Comparison of ENCODE assay signal across 1 cellular context in the genomic region with DNA sequence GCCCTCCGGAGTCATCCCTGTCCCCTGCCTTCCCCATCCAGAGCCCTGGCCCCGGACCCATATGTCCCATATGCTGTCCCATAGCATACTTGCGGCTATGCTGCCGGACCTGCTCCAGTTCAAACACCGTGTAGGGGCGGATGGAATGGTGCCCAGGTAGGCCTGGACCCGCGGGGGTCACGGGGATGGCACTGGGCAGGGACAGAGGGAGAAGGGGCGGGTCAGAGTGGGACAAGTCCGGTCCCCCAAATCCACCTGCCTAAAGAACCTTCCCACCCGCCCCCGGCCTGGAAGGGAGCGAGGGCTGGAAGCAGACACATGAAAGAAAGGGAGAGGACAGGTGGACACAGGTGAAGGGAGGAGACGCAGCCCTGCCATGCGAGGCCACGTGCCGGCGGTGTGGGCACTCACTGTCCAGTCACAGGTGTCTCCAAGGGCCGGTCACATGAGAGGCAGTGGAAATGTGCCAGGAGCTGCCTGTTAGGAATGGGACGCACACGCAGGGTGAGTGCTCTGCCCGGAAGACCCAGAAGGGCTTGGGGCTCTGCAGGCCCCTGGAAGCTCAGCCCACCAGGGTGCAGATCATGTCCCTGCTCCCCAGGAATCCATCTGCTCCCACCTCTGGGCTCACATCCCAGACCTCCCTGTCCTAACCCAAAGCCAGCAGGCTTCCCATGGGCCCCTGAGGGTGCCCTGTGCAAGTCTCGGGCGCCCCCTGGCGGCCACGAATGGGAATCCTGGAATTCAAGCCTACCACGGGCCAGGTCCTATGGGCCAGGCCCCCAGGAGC.
TF ChIP-seq lines count a peak whose summit lies in the region.

No MANE protein-coding gene starts in this region.

TF ChIP-seq in HepG2, 621 proteins besides CTCF, POLR2A, EP300 and RAD21 (continues in another document):
- TF ChIP-seq RBFOX2 (IDR thresholded peaks at IDR 0.05; ENCODE audit: low read depth, low read length) = no peak
- no peak for TF ChIP-seq NCOA5 (CRISPR knock-in tag; IDR thresholded peaks at IDR 0.05)
- no peak for TF ChIP-seq SETDB1 (CRISPR knock-in tag; IDR thresholded peaks at IDR 0.05; ENCODE audit: borderline replicate concordance)
- 0 out of 2 replicates have a peak, but pooled peaks have one; percentile 17 for TF ChIP-seq ISL2 (CRISPR knock-in tag; IDR thresholded peaks at IDR 0.05)
- TF ChIP-seq MXD3 (CRISPR knock-in tag; IDR thresholded peaks at IDR 0.05) = 0 out of 2 replicates have a peak, but pooled peaks have one; percentile 26
- no peak for TF ChIP-seq SMARCC2 (IDR thresholded peaks at IDR 0.05)
- no peak for TF ChIP-seq CEBPB (IDR thresholded peaks at IDR 0.05; ENCODE audit: borderline replicate concordance, low read depth, low read length)
- TF ChIP-seq KAT8 (CRISPR knock-in tag; IDR thresholded peaks at IDR 0.05) = no peak
- TF ChIP-seq ZNF775 (CRISPR knock-in tag; IDR thresholded peaks at IDR 0.05; ENCODE audit: borderline replicate concordance) = no peak
- no peak for TF ChIP-seq ELK4 (CRISPR knock-in tag; IDR thresholded peaks at IDR 0.05; ENCODE audit: borderline replicate concordance)
- no peak for TF ChIP-seq ZNF558 (CRISPR knock-in tag; IDR thresholded peaks at IDR 0.05; ENCODE audit: borderline replicate concordance)
- TF ChIP-seq POLR2AphosphoS5 (IDR thresholded peaks at IDR 0.05; ENCODE audit: low read depth, low read length) = no peak
- TF ChIP-seq RXRA (CRISPR knock-in tag; IDR thresholded peaks at IDR 0.05) = peak; percentile 25; the same call in 1 of the 2 replicates
- TF ChIP-seq, protein P1, sequence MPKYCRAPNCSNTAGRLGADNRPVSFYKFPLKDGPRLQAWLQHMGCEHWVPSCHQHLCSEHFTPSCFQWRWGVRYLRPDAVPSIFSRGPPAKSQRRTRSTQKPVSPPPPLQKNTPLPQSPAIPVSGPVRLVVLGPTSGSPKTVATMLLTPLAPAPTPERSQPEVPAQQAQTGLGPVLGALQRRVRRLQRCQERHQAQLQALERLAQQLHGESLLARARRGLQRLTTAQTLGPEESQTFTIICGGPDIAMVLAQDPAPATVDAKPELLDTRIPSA (CRISPR knock-in tag; IDR thresholded peaks at IDR 0.05; ENCODE audit: borderline replicate concordance) = no peak
- TF ChIP-seq RELA (CRISPR knock-in tag; IDR thresholded peaks at IDR 0.05) = 0 out of 2 replicates have a peak, but pooled peaks have one; percentile 41
- no peak for TF ChIP-seq NR3C1 (CRISPR knock-in tag; IDR thresholded peaks at IDR 0.05)
- TF ChIP-seq MYPOP (CRISPR knock-in tag; IDR thresholded peaks at IDR 0.05) = no peak
- no peak for TF ChIP-seq ZNF235 (CRISPR knock-in tag; IDR thresholded peaks at IDR 0.05; ENCODE audit: borderline replicate concordance)
- TF ChIP-seq ZNF891 (CRISPR knock-in tag; IDR thresholded peaks at IDR 0.05) = no peak
- TF ChIP-seq ZNF607 (CRISPR knock-in tag; IDR thresholded peaks at IDR 0.05; ENCODE audit: borderline replicate concordance) = no peak
- no peak for TF ChIP-seq MZF1 (CRISPR knock-in tag; IDR thresholded peaks at IDR 0.05; ENCODE audit: borderline replicate concordance)
- TF ChIP-seq POLR2G (IDR thresholded peaks at IDR 0.05; ENCODE audit: low read depth, low read length) = no peak
- no peak for TF ChIP-seq ZNF616 (CRISPR knock-in tag; IDR thresholded peaks at IDR 0.05; ENCODE audit: low read depth)
- TF ChIP-seq ZNF329 (CRISPR knock-in tag; IDR thresholded peaks at IDR 0.05; ENCODE audit: low read depth) = no peak
- TF ChIP-seq ZNF431 (CRISPR knock-in tag; IDR thresholded peaks at IDR 0.05; ENCODE audit: borderline replicate concordance, low read depth) = no peak
- no peak for TF ChIP-seq NFYB (CRISPR knock-in tag; IDR thresholded peaks at IDR 0.05)
- TF ChIP-seq XRCC5 (optimal IDR thresholded peaks at IDR 0.05; ENCODE audit: low read length) = peak; percentile 72
- TF ChIP-seq ZNF3 (CRISPR knock-in tag; IDR thresholded peaks at IDR 0.05) = no peak
- TF ChIP-seq, protein P2, sequence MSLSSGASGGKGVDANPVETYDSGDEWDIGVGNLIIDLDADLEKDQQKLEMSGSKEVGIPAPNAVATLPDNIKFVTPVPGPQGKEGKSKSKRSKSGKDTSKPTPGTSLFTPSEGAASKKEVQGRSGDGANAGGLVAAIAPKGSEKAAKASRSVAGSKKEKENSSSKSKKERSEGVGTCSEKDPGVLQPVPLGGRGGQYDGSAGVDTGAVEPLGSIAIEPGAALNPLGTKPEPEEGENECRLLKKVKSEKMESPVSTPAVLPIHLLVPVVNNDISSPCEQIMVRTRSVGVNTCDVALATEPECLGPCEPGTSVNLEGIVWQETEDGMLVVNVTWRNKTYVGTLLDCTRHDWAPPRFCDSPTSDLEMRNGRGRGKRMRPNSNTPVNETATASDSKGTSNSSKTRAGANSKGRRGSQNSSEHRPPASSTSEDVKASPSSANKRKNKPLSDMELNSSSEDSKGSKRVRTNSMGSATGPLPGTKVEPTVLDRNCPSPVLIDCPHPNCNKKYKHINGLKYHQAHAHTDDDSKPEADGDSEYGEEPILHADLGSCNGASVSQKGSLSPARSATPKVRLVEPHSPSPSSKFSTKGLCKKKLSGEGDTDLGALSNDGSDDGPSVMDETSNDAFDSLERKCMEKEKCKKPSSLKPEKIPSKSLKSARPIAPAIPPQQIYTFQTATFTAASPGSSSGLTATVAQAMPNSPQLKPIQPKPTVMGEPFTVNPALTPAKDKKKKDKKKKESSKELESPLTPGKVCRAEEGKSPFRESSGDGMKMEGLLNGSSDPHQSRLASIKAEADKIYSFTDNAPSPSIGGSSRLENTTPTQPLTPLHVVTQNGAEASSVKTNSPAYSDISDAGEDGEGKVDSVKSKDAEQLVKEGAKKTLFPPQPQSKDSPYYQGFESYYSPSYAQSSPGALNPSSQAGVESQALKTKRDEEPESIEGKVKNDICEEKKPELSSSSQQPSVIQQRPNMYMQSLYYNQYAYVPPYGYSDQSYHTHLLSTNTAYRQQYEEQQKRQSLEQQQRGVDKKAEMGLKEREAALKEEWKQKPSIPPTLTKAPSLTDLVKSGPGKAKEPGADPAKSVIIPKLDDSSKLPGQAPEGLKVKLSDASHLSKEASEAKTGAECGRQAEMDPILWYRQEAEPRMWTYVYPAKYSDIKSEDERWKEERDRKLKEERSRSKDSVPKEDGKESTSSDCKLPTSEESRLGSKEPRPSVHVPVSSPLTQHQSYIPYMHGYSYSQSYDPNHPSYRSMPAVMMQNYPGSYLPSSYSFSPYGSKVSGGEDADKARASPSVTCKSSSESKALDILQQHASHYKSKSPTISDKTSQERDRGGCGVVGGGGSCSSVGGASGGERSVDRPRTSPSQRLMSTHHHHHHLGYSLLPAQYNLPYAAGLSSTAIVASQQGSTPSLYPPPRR (CRISPR knock-in tag; IDR thresholded peaks at IDR 0.05; ENCODE audit: borderline replicate concordance) = no peak
- no peak for TF ChIP-seq ZSCAN30 (CRISPR knock-in tag; IDR thresholded peaks at IDR 0.05)
- 0 out of 2 replicates have a peak, but pooled peaks have one; percentile 44 for TF ChIP-seq ELF3 (CRISPR knock-in tag; IDR thresholded peaks at IDR 0.05)
- no peak for TF ChIP-seq HOXA7 (CRISPR knock-in tag; IDR thresholded peaks at IDR 0.05)
- TF ChIP-seq SAP130 (CRISPR knock-in tag; IDR thresholded peaks at IDR 0.05; ENCODE audit: low read depth) = peak; percentile 52
- TF ChIP-seq ZNF552 (CRISPR knock-in tag; IDR thresholded peaks at IDR 0.05; ENCODE audit: borderline replicate concordance) = no peak
- no peak for TF ChIP-seq TCF12 (IDR thresholded peaks at IDR 0.05)
- no peak for TF ChIP-seq TCF12 (CRISPR knock-in tag; IDR thresholded peaks at IDR 0.05)
- no peak for TF ChIP-seq ZNF343 (CRISPR knock-in tag; IDR thresholded peaks at IDR 0.05)
- TF ChIP-seq ZNF280B (CRISPR knock-in tag; IDR thresholded peaks at IDR 0.05; ENCODE audit: borderline replicate concordance) = peak; percentile 14; the same call in 1 of the 2 replicates
- TF ChIP-seq SOX6 (IDR thresholded peaks at IDR 0.05) = no peak
- TF ChIP-seq SOX6 (CRISPR knock-in tag; IDR thresholded peaks at IDR 0.05) = no peak
- TF ChIP-seq NFATC3 (CRISPR knock-in tag; IDR thresholded peaks at IDR 0.05) = no peak
- no peak for TF ChIP-seq TFDP1 (CRISPR knock-in tag; IDR thresholded peaks at IDR 0.05; ENCODE audit: borderline replicate concordance)
- no peak for TF ChIP-seq NR2F6 (IDR thresholded peaks at IDR 0.05)
- TF ChIP-seq NR2F6 (CRISPR knock-in tag; IDR thresholded peaks at IDR 0.05) = no peak
- TF ChIP-seq CERS6 (CRISPR knock-in tag; IDR thresholded peaks at IDR 0.05) = no peak
- no peak for TF ChIP-seq ATF5 (CRISPR knock-in tag; IDR thresholded peaks at IDR 0.05; ENCODE audit: low read depth)
- no peak for TF ChIP-seq PCBP1 (IDR thresholded peaks at IDR 0.05; ENCODE audit: borderline replicate concordance, low read depth, low read length)
- peak; percentile 26; the same call in 1 of the 2 replicates for TF ChIP-seq REPIN1 (CRISPR knock-in tag; IDR thresholded peaks at IDR 0.05; ENCODE audit: borderline replicate concordance, low read depth)
- TF ChIP-seq NFIB (CRISPR knock-in tag; IDR thresholded peaks at IDR 0.05; ENCODE audit: borderline replicate concordance) = no peak
- no peak for TF ChIP-seq MAFK (conservative IDR thresholded peaks at IDR 0.05 in 1 of 2, IDR thresholded peaks at IDR 0.05 in 1 of 2; ENCODE audit: low read length in 2 of 2)
- no peak for TF ChIP-seq NFIC (IDR thresholded peaks at IDR 0.05; ENCODE audit: low read length)
- no peak for TF ChIP-seq RCOR2 (CRISPR knock-in tag; IDR thresholded peaks at IDR 0.05)
- no peak for TF ChIP-seq ZNF549 (CRISPR knock-in tag; IDR thresholded peaks at IDR 0.05)
- no peak for TF ChIP-seq NONO (IDR thresholded peaks at IDR 0.05)
- TF ChIP-seq NONO (CRISPR knock-in tag; conservative IDR thresholded peaks at IDR 0.05) = no peak
